In genomic region chr3:65669163-65669875, GRCh38 we compare ENCODE assay signal across 1 cellular context.
TF ChIP-seq lines count a peak whose summit lies in the region.

No MANE protein-coding gene starts in this region.

TF ChIP-seq in liver, 16 proteins besides CTCF, POLR2A, EP300 and RAD21 (continued from another document):
- TF ChIP-seq ZBTB33 (IDR thresholded peaks at IDR 0.05) = no peak
- TF ChIP-seq EGR1 (IDR thresholded peaks at IDR 0.05; ENCODE audit: low read depth in 2 of 2) = peak; percentile 7 to 61
- peak; percentile 51 to 55 for TF ChIP-seq HNF4A (conservative IDR thresholded peaks at IDR 0.05)
- no peak for TF ChIP-seq REST (IDR thresholded peaks at IDR 0.05)
- no peak for TF ChIP-seq FOXA2 (IDR thresholded peaks at IDR 0.05)
- peak; percentile 6 for TF ChIP-seq ATF3 (IDR thresholded peaks at IDR 0.05)
- no peak for TF ChIP-seq FOXA1 (IDR thresholded peaks at IDR 0.05)
- TF ChIP-seq RXRA (IDR thresholded peaks at IDR 0.05) = peak; percentile 39 to 63
